Comparison of ENCODE assay signal across 9 cellular contexts in genomic region chrX:2629316-2630168, GRCh38.
DNase-seq lines count a peak whose midpoint lies in the region; FAIRE-seq and TF ChIP-seq lines count a peak whose summit lies in the region.
"Had no signal": no experiment of that assay in that cellular context is flagged by ENCODE, and none has a peak within 500 bp of the region (broad histone marks: within the 10 kb centered on the region; RNA-seq: fewer than 3 reads in every experiment).

No MANE protein-coding gene starts in this region.

- TF ChIP-seq POLR2A in GM12892 (IDR thresholded peaks at IDR 0.05; ENCODE audit: low read depth, low read length) = no peak

- DNase-seq in A172 (ENCODE audit: low spot score) (peak; percentile 22), GM12892 (ENCODE audit: insufficient read length) (no peak), T-helper 22 cell (ENCODE audit: low read depth) (peak; percentile 34), kidney tubule cell (ENCODE audit: low spot score) (peak; percentile 8), hepatic stellate cell (ENCODE audit: low spot score) (no peak), mesenteric fat pad (ENCODE audit: low spot score) (no peak), NCI-H1417 (lab: John Stamatoyannopoulos, UW) (no peak), DMS53 (lab: John Stamatoyannopoulos, UW) (no peak)
- DNase-seq: NCI-H510A had no signal

- FAIRE-seq in GM12892 (lab: Jason Lieb, UNC) = peak; percentile 66

Comparison
In these comparisons a context has a peak if more than half of its experiments do, and no peak if none do; other contexts are left out.
1. DNase-seq: peak in A172 (single experiment), T-helper 22 cell (single experiment) and kidney tubule cell (single experiment); none in GM12892 (single experiment), hepatic stellate cell (single experiment), mesenteric fat pad (single experiment), NCI-H1417 (0 of 3) and DMS53 (single experiment).